In genomic region chr12:80593766-80594165, GRCh38 we compare ENCODE assay signal across 19 cellular contexts.
DNase-seq lines count a peak whose midpoint lies in the region; ATAC-seq and TF ChIP-seq lines count a peak whose summit lies in the region.
"Had no signal": no experiment of that assay in that cellular context is flagged by ENCODE, and none has a peak within 500 bp of the region (broad histone marks: within the 10 kb centered on the region; RNA-seq: fewer than 3 reads in every experiment).

No MANE protein-coding gene starts in this region.

- no peak for TF ChIP-seq CTCF in cardiac fibroblast (IDR thresholded peaks at IDR 0.05; ENCODE audit: low read depth, low read length)

- ATAC-seq in GM18519 (IDR thresholded peaks at IDR 0.05; ENCODE audit: low FRiP score, unreplicated experiment), result no peak
- no peak for ATAC-seq in GM19328 (IDR thresholded peaks at IDR 0.05; ENCODE audit: unreplicated experiment)
- ATAC-seq: activated naive CD4-positive, alpha-beta T cell treated with anti-CD3 and anti-CD28 coated beads, Interleukin-2, amount 50 U/mL, for 72 hours had no signal

- H3K4me3 ChIP-seq in cardiac fibroblast (replicated peaks in 1 of 2; ENCODE audit: low read depth in 2 of 2, low read length in 2 of 2), result no peak overlapping the region
- H3K4me3 ChIP-seq: colonic mucosa, suprapubic skin had no signal

- peak; percentile 62 for DNase-seq in AG08395 (ENCODE audit: low spot score)
- DNase-seq in HT1080 (ENCODE audit: low read depth), result peak; percentile 73
- peak; percentile 31 to 86 for DNase-seq in cardiac fibroblast (ENCODE audit: low read depth in 2 of 2)
- peak; percentile 35 for DNase-seq in kidney tubule cell (ENCODE audit: low spot score)
- DNase-seq in midbrain (lab: John Stamatoyannopoulos, UW), result no peak
- DNase-seq in Kasumi-1 (lab: John Stamatoyannopoulos, UW), result no peak
- DNase-seq: activated CD4-positive, CD25-positive, alpha-beta regulatory T cell; activated CD8-positive, alpha-beta memory T cell treated with anti-CD3 and anti-CD28 coated beads, Interleukin-2, amount 50 U/mL, for 4 hours; BE2C; colonic mucosa; KG1; NCI-H1417 treated with DMSO at 0.1 percent for 48 hours; NCI-H446; posterior cingulate gyrus; stimulated activated CD4-positive, alpha-beta T cell treated with anti-CD3 and anti-CD28 coated beads, Interleukin-15, amount 100 ng/mL, for 24 hours had no signal

Comparison
In these comparisons a context has a peak if more than half of its experiments do, and no peak if none do; other contexts are left out.
1. DNase-seq: peak in AG08395 (single experiment), HT1080 (single experiment), cardiac fibroblast (2 of 2) and kidney tubule cell (single experiment); none in midbrain (single experiment) and Kasumi-1 (0 of 2).